Comparison of ENCODE assay signal across 2 cellular contexts in genomic region chr6:31138982-31139381, GRCh38.
TF ChIP-seq lines count a peak whose summit lies in the region.

Gene PSORS1C2, minus strand, starts transcription at chr6:31139066. Its CDS starts 40 bp downstream, at chr6:31139026.

TF ChIP-seq in IMR-90, 13 proteins besides CTCF, POLR2A, EP300 and RAD21:
- TF ChIP-seq BHLHE40 (IDR thresholded peaks at IDR 0.05; ENCODE audit: low read depth, low read length) (no peak), USF2 (IDR thresholded peaks at IDR 0.05; ENCODE audit: low read depth, low read length) (no peak), MXI1 (IDR thresholded peaks at IDR 0.05; ENCODE audit: borderline replicate concordance, low read depth, low read length) (no peak), FOS (IDR thresholded peaks at IDR 0.05; ENCODE audit: low read depth, low read length) (no peak), ELK1 (IDR thresholded peaks at IDR 0.05; ENCODE audit: borderline replicate concordance, low read depth, low read length) (no peak), MAZ (IDR thresholded peaks at IDR 0.05; ENCODE audit: borderline replicate concordance, low read depth, low read length) (no peak), RFX5 (IDR thresholded peaks at IDR 0.05; ENCODE audit: low read depth, low read length) (no peak), CHD1 (IDR thresholded peaks at IDR 0.05; ENCODE audit: low read depth, low read length) (no peak), MAFK (IDR thresholded peaks at IDR 0.05; ENCODE audit: low read depth, low read length) (no peak), SMC3 (IDR thresholded peaks at IDR 0.05; ENCODE audit: low read depth, low read length) (no peak), RCOR1 (IDR thresholded peaks at IDR 0.05; ENCODE audit: insufficient replicate concordance, low read length) (no peak), NFE2L2 (IDR thresholded peaks at IDR 0.05; ENCODE audit: low read depth, low read length) (no peak), CEBPB (IDR thresholded peaks at IDR 0.05; ENCODE audit: low read depth, low read length) (no peak)

TF ChIP-seq in GM12878, 131 proteins besides CTCF, POLR2A, EP300 and RAD21:
- TF ChIP-seq EED (IDR thresholded peaks at IDR 0.05; ENCODE audit: low read depth) (no peak), PRDM15 (CRISPR knock-in tag; IDR thresholded peaks at IDR 0.05) (no peak), PML (IDR thresholded peaks at IDR 0.05; ENCODE audit: low read length) (no peak), PKNOX1 (IDR thresholded peaks at IDR 0.05) (no peak), RUNX3 (IDR thresholded peaks at IDR 0.05; ENCODE audit: low read length) (no peak), SREBF2 (IDR thresholded peaks at IDR 0.05; ENCODE audit: low read length) (no peak), BCL11A (IDR thresholded peaks at IDR 0.05; ENCODE audit: low read depth, low read length) (no peak), TBL1XR1 (IDR thresholded peaks at IDR 0.05; ENCODE audit: low read depth, low read length) (no peak), ZSCAN29 (IDR thresholded peaks at IDR 0.05) (no peak), HDGF (IDR thresholded peaks at IDR 0.05) (no peak), POLR2AphosphoS5 (IDR thresholded peaks at IDR 0.05; ENCODE audit: low read length) (no peak), MTA3 (IDR thresholded peaks at IDR 0.05; ENCODE audit: borderline replicate concordance, low read length) (no peak), RBBP5 (conservative IDR thresholded peaks at IDR 0.05) (no peak), RFX5 (IDR thresholded peaks at IDR 0.05; ENCODE audit: low read depth, low read length) (no peak), CBFB (IDR thresholded peaks at IDR 0.05; ENCODE audit: low read depth) (no peak), SMAD5 (IDR thresholded peaks at IDR 0.05; ENCODE audit: low read depth) (no peak), ZNF592 (IDR thresholded peaks at IDR 0.05) (no peak)
